Comparison of ENCODE assay signal across 13 cellular contexts in the genomic region with DNA sequence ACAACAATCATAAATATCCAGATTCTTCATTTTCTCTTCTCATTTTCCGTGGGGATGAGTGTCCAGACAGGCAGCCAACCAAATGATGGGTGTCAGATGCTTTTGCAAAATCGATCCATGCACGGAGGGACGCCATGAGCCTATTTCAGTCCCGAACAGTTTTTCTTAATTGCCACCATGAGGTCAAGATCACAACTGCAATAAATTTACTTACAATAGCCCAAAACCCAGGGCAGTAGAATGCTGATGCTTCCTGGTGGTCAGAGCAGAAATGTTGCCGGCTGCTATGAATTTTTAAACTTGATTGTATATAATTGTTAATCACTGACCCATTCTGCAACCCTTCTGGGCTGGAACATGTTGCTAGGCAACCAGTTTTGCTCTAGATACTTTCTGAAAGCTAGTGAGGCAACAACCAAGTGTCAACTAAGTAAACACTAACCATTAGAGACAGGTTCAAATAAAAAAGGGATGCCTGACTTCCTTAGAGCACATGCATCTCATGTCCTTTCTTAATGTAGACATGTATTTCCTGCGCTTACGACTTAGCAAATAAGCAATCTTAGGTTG.
A peak's percentile ranks its signal among the peaks of the same experiment; 100 is the strongest.
DNase-seq lines count a peak whose midpoint lies in the region; TF ChIP-seq lines count a peak whose summit lies in the region.
"Had no signal": no experiment of that assay in that cellular context is flagged by ENCODE, and none has a peak within 500 bp of the region (broad histone marks: within the 10 kb centered on the region; RNA-seq: fewer than 3 reads in every experiment).

No MANE protein-coding gene starts in this region.

- H3K9me3 ChIP-seq in adrenal gland (replicated peaks in 1 of 3), result no peaks in the 10 kb centered on the region

- DNase-seq in NCI-H510A treated with DMSO at 0.1 percent for 48 hours (lab: John Stamatoyannopoulos, UW) (peak; percentile 66), NCI-H510A (lab: John Stamatoyannopoulos, UW) (no peak), fibroblast of the conjunctiva (ENCODE audit: low read depth) (peak; percentile 3), skeletal muscle cell (ENCODE audit: low read depth) (peak; percentile 4), MV-4-11 (lab: John Stamatoyannopoulos, UW) (no peak), adrenal gland (no peak), NCI-H82 treated with DMSO at 0.1 percent for 48 hours (lab: John Stamatoyannopoulos, UW; ENCODE audit: unreplicated experiment) (no peak)
- DNase-seq: activated CD8-positive, alpha-beta memory T cell treated with anti-CD3 and anti-CD28 coated beads, Interleukin-2, amount 50 U/mL, for 48 hours; activated naive CD4-positive, alpha-beta T cell treated with anti-CD3 and anti-CD28 coated beads, Interleukin-2, amount 10 ng/mL, durations not matched to agents 7 days and 5 days; NCI-H2171; T-helper 1 cell had no signal

- H3K4me3 ChIP-seq in skeletal muscle cell (ENCODE audit: low read depth, low read length) (no peak overlapping the region), adrenal gland (no peak overlapping the region)
- H3K4me3 ChIP-seq: thoracic aorta had no signal

- H3K27me3 ChIP-seq in adrenal gland, result no peaks in the 10 kb centered on the region

- TF ChIP-seq CTCF in adrenal gland (IDR thresholded peaks at IDR 0.05), result no peak

- intact Hi-C loops in adrenal gland (cut with DNase I), result no loop called here

- H3K27ac ChIP-seq in angular gyrus (ENCODE audit: low read depth, low read length) (peak overlapping the region; percentile 29), adrenal gland (no peak overlapping the region)
- H3K27ac ChIP-seq: thoracic aorta had no signal

- 69 to 79% (median 74%) methylated on average over 8 of the region's 8 CpGs for WGBS in adrenal gland, 4 donors

- no peaks in the 10 kb centered on the region for H3K4me1 ChIP-seq in adrenal gland (replicated peaks in 1 of 2)

- TF ChIP-seq POLR2A in adrenal gland (IDR thresholded peaks at IDR 0.05), result no peak

- no peaks in the 10 kb centered on the region for H3K36me3 ChIP-seq in adrenal gland (replicated peaks in 1 of 2)
- H3K36me3 ChIP-seq: thoracic aorta had no signal

Comparison
In these comparisons a context has a peak if more than half of its experiments do, and no peak if none do; other contexts are left out.
1. DNase-seq: peak in NCI-H510A treated with DMSO at 0.1 percent for 48 hours (single experiment), fibroblast of the conjunctiva (single experiment) and skeletal muscle cell (single experiment); none in NCI-H510A (single experiment), MV-4-11 (single experiment), adrenal gland (0 of 7) and NCI-H82 treated with DMSO at 0.1 percent for 48 hours (single experiment).